In genomic region chr7:38177621-38178003, GRCh38 we compare ENCODE assay signal across 8 cellular contexts. TPM values are rescaled to one million over a fixed set of nuclear protein-coding genes. Genes with fewer than 3 reads are reported as not detected.
DNase-seq lines count a peak whose midpoint lies in the region; ATAC-seq and TF ChIP-seq lines count a peak whose summit lies in the region.

No MANE protein-coding gene starts in this region.

- H3K4me3 ChIP-seq in BJ (ENCODE audit: low read depth, low read length) (peak overlapping the region; percentile 86), breast epithelium (peak overlapping the region; percentile 75 to 84 (median 80)), muscle layer of duodenum (ENCODE audit: low read depth in 1 of 2, low read length in 2 of 2) (peak overlapping the region; percentile 71 to 90)

- H3K27ac ChIP-seq in breast epithelium (peak overlapping the region; percentile 90 to 95), muscle layer of duodenum (ENCODE audit: low read length) (peak overlapping the region; percentile 90)

- DNase-seq in BJ (ENCODE audit: low read depth) (no peak), breast epithelium (ENCODE audit: low spot score in 2 of 2) (no peak), KG1 (lab: John Stamatoyannopoulos, UW) (no peak), DMS53 (lab: John Stamatoyannopoulos, UW) (no peak), pons (ENCODE audit: low spot score) (no peak), cerebellum (ENCODE audit: low spot score) (no peak)

- intact Hi-C loops in breast epithelium (cut with DNase I; ENCODE audit: low total_unique reads): no loop called here

- no peaks in the 10 kb centered on the region for H3K36me3 ChIP-seq in BJ (ENCODE audit: control insufficient read depth, insufficient read depth, low read length)
- H3K36me3 ChIP-seq in breast epithelium: no peaks in the 10 kb centered on the region
- no peaks in the 10 kb centered on the region for H3K36me3 ChIP-seq in muscle layer of duodenum (ENCODE audit: control insufficient read depth in 1 of 2, insufficient read depth in 2 of 2, low read length in 2 of 2)

- TF ChIP-seq POLR2A in breast epithelium (IDR thresholded peaks at IDR 0.05): no peak

- peak; percentile 1 for ATAC-seq in HG03469 (IDR thresholded peaks at IDR 0.05; ENCODE audit: unreplicated experiment)

- H3K27me3 ChIP-seq in BJ (ENCODE audit: control insufficient read depth, insufficient read depth, low read length) (no peaks in the 10 kb centered on the region), breast epithelium (no peaks in the 10 kb centered on the region), muscle layer of duodenum (ENCODE audit: low read depth, low read length) (no peaks in the 10 kb centered on the region)

- TF ChIP-seq CTCF in BJ (IDR thresholded peaks at IDR 0.05; ENCODE audit: insufficient read depth, low read depth, low read length) (no peak), breast epithelium (IDR thresholded peaks at IDR 0.05) (no peak)

- peaks cover 6 to 7% of the 10 kb centered on the region in 2 donors for H3K4me1 ChIP-seq in breast epithelium
- peaks cover 7 to 24% of the 10 kb centered on the region in 2 donors for H3K4me1 ChIP-seq in muscle layer of duodenum (ENCODE audit: control insufficient read depth in 1 of 2, insufficient read depth in 2 of 2, low read length in 2 of 2)

- POLR2A ChIA-PET in BJ (lab: Charles Lee): no interaction called here

- no peaks in the 10 kb centered on the region for H3K9me3 ChIP-seq in breast epithelium
- no peaks in the 10 kb centered on the region for H3K9me3 ChIP-seq in muscle layer of duodenum (ENCODE audit: control insufficient read depth in 1 of 2, low read length in 2 of 2)

- CTCF ChIA-PET in BJ (lab: Yijun Ruan, JAX): interaction anchor here (0.7 to 1.1 kb wide), 2 partner anchors 9 to 191 kb away, joined by 3 to 6 read pairs; no protein-coding TSS in a partner anchor

RNA-seq across cellular contexts. Expression of gene STARD3NL, which starts 0.4 kb away (rescaled TPM):
- polyA plus RNA-seq in BJ (2011; rRNA removed): 25.8 and 51.7 TPM in 2 replicates
- polyA minus RNA-seq in BJ (2011; rRNA and poly(A)+ RNA removed): 10.9 and 14.1 TPM in 2 replicates
- total RNA-seq in breast epithelium (10 to 100 TPM; 36.8 to 42.9 (median 42.6) TPM), cerebellum (66.2 TPM)
